21 cellular contexts compared by ENCODE assay signal in the genomic region with DNA sequence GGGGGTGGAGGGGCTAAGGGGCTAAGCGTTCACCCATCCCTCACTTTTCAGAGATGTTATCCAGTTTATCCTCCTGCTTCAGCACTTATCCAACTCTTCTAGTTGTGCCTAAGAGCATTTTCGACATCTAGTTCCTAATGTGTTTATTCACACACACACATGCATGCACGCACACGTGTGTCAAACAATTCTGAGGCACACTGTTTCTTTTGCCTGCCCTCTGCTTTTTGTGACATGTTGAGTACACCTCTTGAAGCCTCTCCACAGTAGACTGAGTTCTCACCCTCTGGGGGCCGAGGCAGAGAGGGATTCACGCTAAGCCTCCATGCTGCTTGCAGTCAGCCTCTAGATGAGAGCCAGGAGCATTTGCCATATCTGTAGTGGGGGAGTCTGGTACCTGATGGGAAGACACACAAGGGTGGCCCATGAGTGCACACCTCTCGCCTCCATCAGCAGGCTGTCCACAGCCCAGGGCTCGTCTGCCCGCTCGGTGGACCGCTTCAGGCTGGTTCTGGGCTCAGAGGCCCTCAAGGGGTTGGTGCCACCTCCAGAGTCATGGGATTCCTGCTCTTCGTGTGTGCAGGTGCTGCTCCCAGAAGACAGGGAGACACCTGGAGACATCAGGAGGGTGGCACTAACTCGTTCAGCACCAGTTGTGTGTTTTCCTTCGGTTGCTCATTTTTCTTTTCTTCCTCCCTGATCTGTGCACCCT. TPM values are rescaled to one million over a fixed set of nuclear protein-coding genes. Genes with fewer than 3 reads are reported as not detected.
DNase-seq lines count a peak whose midpoint lies in the region; ATAC-seq and TF ChIP-seq lines count a peak whose summit lies in the region.
"Had no signal": no experiment of that assay in that cellular context is flagged by ENCODE, and none has a peak within 500 bp of the region (broad histone marks: within the 10 kb centered on the region; RNA-seq: fewer than 3 reads in every experiment).

No MANE protein-coding gene starts in this region.

- H3K27ac Mint-ChIP-seq in activated CD8-positive, alpha-beta memory T cell treated with anti-CD3 and anti-CD28 coated beads, Interleukin-2, amount 10 ng/mL, durations not matched to agents 7 days and 5 days: no peak overlapping the region
- H3K27ac Mint-ChIP-seq in nephron progenitor cell: no peak overlapping the region
- H3K27ac Mint-ChIP-seq: CD4-positive, alpha-beta memory T cell; GM23338 had no signal

- no peaks in the 10 kb centered on the region for H3K36me3 Mint-ChIP-seq in activated CD8-positive, alpha-beta memory T cell treated with anti-CD3 and anti-CD28 coated beads, Interleukin-2, amount 10 ng/mL, durations not matched to agents 7 days and 5 days
- peaks cover 8% of the 10 kb centered on the region for H3K36me3 Mint-ChIP-seq in nephron progenitor cell (ENCODE audit: low read depth)
- H3K36me3 Mint-ChIP-seq: CD4-positive, alpha-beta memory T cell had no signal

- no peak overlapping the region for H3K4me3 Mint-ChIP-seq in activated CD8-positive, alpha-beta memory T cell treated with anti-CD3 and anti-CD28 coated beads, Interleukin-2, amount 10 ng/mL, durations not matched to agents 7 days and 5 days
- H3K4me3 Mint-ChIP-seq in nephron progenitor cell: peak overlapping the region; percentile 46
- H3K4me3 Mint-ChIP-seq: CD4-positive, alpha-beta memory T cell; GM23338 had no signal

- CTCF ChIA-PET in activated CD8-positive, alpha-beta memory T cell treated with anti-CD3 and anti-CD28 coated beads, Interleukin-2, amount 10 ng/mL, durations not matched to agents 7 days and 5 days (lab: Charles Lee): no interaction called here

- H3K27me3 ChIP-seq in RWPE2 (ENCODE audit: insufficient read depth, poor library complexity, severe bottlenecking) (no peaks in the 10 kb centered on the region), upper lobe of right lung (no peaks in the 10 kb centered on the region), MG63 (no peaks in the 10 kb centered on the region)
- H3K27me3 ChIP-seq: SJSA1 had no signal

- peaks cover 13% of the 10 kb centered on the region for H3K4me1 ChIP-seq in RWPE2 (ENCODE audit: insufficient read depth, poor library complexity, severe bottlenecking)
- peaks cover 11% of the 10 kb centered on the region for H3K4me1 ChIP-seq in upper lobe of right lung

- intact Hi-C loops in upper lobe of right lung (cut with DNase I): no loop called here

- H3K9me3 Mint-ChIP-seq in activated CD8-positive, alpha-beta memory T cell treated with anti-CD3 and anti-CD28 coated beads, Interleukin-2, amount 10 ng/mL, durations not matched to agents 7 days and 5 days (ENCODE audit: low read depth): no peaks in the 10 kb centered on the region
- peaks cover 7% of the 10 kb centered on the region for H3K9me3 Mint-ChIP-seq in nephron progenitor cell
- H3K9me3 Mint-ChIP-seq: GM23338 had no signal

- H3K9me3 ChIP-seq in RWPE2 (ENCODE audit: severe bottlenecking) (no peaks in the 10 kb centered on the region), upper lobe of right lung (no peaks in the 10 kb centered on the region), MG63 (no peaks in the 10 kb centered on the region)
- H3K9me3 ChIP-seq: SJSA1 had no signal

- peaks cover 12% of the 10 kb centered on the region for H3K36me3 ChIP-seq in RWPE2 (ENCODE audit: low read depth)
- no peaks in the 10 kb centered on the region for H3K36me3 ChIP-seq in upper lobe of right lung
- peaks cover 38% of the 10 kb centered on the region for H3K36me3 ChIP-seq in MG63

- no peak overlapping the region for H3K4me3 ChIP-seq in RWPE2 (ENCODE audit: severe bottlenecking)
- no peak overlapping the region for H3K4me3 ChIP-seq in upper lobe of right lung
- H3K4me3 ChIP-seq in MG63: no peak overlapping the region
- H3K4me3 ChIP-seq: GM23338, SJSA1 had no signal

- ATAC-seq in activated CD8-positive, alpha-beta memory T cell treated with anti-CD3 and anti-CD28 coated beads, Interleukin-2, amount 10 ng/mL, durations not matched to agents 7 days and 5 days: no peak
- no peak for ATAC-seq in RWPE2 (ENCODE audit: low read depth)
- ATAC-seq in GM18873 (IDR thresholded peaks at IDR 0.05; ENCODE audit: low FRiP score, unreplicated experiment): no peak
- no peak for ATAC-seq in upper lobe of right lung
- ATAC-seq: GM23338, PC-3 had no signal

- H3K27me3 Mint-ChIP-seq in activated CD8-positive, alpha-beta memory T cell treated with anti-CD3 and anti-CD28 coated beads, Interleukin-2, amount 10 ng/mL, durations not matched to agents 7 days and 5 days: peaks cover 13% of the 10 kb centered on the region
- H3K27me3 Mint-ChIP-seq in nephron progenitor cell (ENCODE audit: low read depth, poor library complexity): peaks cover 19% of the 10 kb centered on the region

- DNase-seq in activated CD8-positive, alpha-beta memory T cell treated with anti-CD3 and anti-CD28 coated beads, Interleukin-2, amount 10 ng/mL, durations not matched to agents 7 days and 5 days: peak; percentile 7
- DNase-seq in activated CD8-positive, alpha-beta memory T cell treated with anti-CD3 and anti-CD28 coated beads, Interleukin-2, amount 50 U/mL, for 4 hours: no peak
- DNase-seq in RWPE2 (ENCODE audit: low spot score) (peak; percentile 33), nephron progenitor cell (no peak), HuH-7.5 (ENCODE audit: low spot score) (no peak), upper lobe of right lung (no peak), MG63 (no peak)
- DNase-seq: CD4-positive, alpha-beta memory T cell; DMS153; GF-D8; HCEC 1CT; KBM-7; NCI-H187; NCI-H2107; NCI-H2227 treated with DMSO at 0.1 percent for 48 hours; NCI-H510A treated with DMSO at 0.1 percent for 48 hours; PC-3 had no signal

- H3K4me1 Mint-ChIP-seq in activated CD8-positive, alpha-beta memory T cell treated with anti-CD3 and anti-CD28 coated beads, Interleukin-2, amount 10 ng/mL, durations not matched to agents 7 days and 5 days: peaks cover 3% of the 10 kb centered on the region
- peaks cover 67% of the 10 kb centered on the region for H3K4me1 Mint-ChIP-seq in nephron progenitor cell
- H3K4me1 Mint-ChIP-seq: CD4-positive, alpha-beta memory T cell had no signal

- H3K27ac ChIP-seq in RWPE2 (ENCODE audit: poor library complexity, severe bottlenecking): no peak overlapping the region
- no peak overlapping the region for H3K27ac ChIP-seq in upper lobe of right lung
- H3K27ac ChIP-seq: 22Rv1, SJSA1 had no signal

- TF ChIP-seq CTCF in RWPE2 (IDR thresholded peaks at IDR 0.05; ENCODE audit: poor library complexity, severe bottlenecking): no peak
- TF ChIP-seq CTCF in nephron progenitor cell (IDR thresholded peaks at IDR 0.05): no peak
- TF ChIP-seq CTCF in upper lobe of right lung (IDR thresholded peaks at IDR 0.05): no peak

RNA-seq across cellular contexts. Expression of gene TWIST2, which starts 11.9 kb away (rescaled TPM):
- not detected for total RNA-seq in activated CD8-positive, alpha-beta memory T cell treated with anti-CD3 and anti-CD28 coated beads, Interleukin-2, amount 10 ng/mL, durations not matched to agents 7 days and 5 days
- 12.2 TPM for total RNA-seq in upper lobe of right lung
- 40.5 and 66.9 TPM in 2 replicates for total RNA-seq in MG63 (2014; rRNA removed; shearing (Covaris generic); ENCODE audit: low replicate concordance)
- total RNA-seq: CD4-positive, alpha-beta memory T cell had no signal

Comparison
In these comparisons a context has a peak if more than half of its experiments do, and no peak if none do; other contexts are left out.
1. DNase-seq: peak in activated CD8-positive, alpha-beta memory T cell treated with anti-CD3 and anti-CD28 coated beads, Interleukin-2, amount 10 ng/mL, durations not matched to agents 7 days and 5 days (single experiment) and RWPE2 (single experiment); none in activated CD8-positive, alpha-beta memory T cell treated with anti-CD3 and anti-CD28 coated beads, Interleukin-2, amount 50 U/mL, for 4 hours (single experiment), nephron progenitor cell (single experiment), HuH-7.5 (single experiment), upper lobe of right lung (single experiment) and MG63 (single experiment).
2. RNA of gene TWIST2, which starts 11.9 kb away (total RNA-seq): 40.5 to 66.9 TPM in MG63 and 12.2 TPM in upper lobe of right lung (single experiment); not detected in activated CD8-positive, alpha-beta memory T cell treated with anti-CD3 and anti-CD28 coated beads, Interleukin-2, amount 10 ng/mL, durations not matched to agents 7 days and 5 days; every median in the first group is over 10 times any median in the second.